ENCODE assay signal across 29 cellular contexts in the genomic region with DNA sequence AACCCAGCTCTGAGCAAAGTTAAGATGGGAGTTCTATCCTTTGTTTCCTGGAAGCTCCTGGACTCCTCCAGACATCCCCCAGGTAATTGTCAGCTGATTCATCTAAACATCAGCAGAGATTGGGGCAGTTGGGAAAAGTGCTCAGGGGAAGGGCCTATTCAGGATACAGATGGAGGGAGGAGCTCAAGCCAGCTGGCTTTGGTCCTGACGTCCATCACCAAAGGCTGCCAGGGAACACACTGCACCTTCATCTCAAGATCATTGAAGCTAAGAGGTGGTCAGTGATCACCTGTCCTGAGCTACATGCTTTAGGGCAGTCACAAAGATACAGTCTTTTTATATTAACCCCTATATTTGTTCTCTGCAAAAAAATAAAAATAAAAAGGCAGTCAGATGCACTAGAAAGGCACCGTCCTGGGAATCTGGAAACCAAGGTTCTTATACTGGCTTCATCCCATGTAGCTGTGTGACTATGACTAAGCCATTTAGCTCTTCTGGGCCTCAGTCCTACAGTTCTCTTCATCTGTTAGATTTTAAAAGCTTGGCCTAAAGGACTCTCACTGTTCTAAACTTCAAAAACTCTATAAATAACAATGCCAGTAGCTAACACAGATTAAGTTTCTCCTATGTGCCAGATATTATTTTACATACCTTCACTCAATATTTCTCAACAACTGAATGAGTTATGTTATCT.
"Had no signal": no experiment of that assay in that cellular context is flagged by ENCODE, and none has a peak within 500 bp of the region (broad histone marks: within the 10 kb centered on the region; RNA-seq: fewer than 3 reads in every experiment).

No MANE protein-coding gene starts in this region.

- H3K36me3 ChIP-seq: breast epithelium, colonic mucosa, gastroesophageal sphincter, left lung, sigmoid colon, tibial artery, upper lobe of right lung had no signal

- H3K27ac Mint-ChIP-seq: activated CD4-positive, alpha-beta memory T cell treated with anti-CD3 and anti-CD28 coated beads for 36 hours; activated naive CD4-positive, alpha-beta T cell treated with anti-CD3 and anti-CD28 coated beads, Interleukin-2, amount 50 U/mL, for 24 hours; activated naive CD8-positive, alpha-beta T cell treated with anti-CD3 and anti-CD28 coated beads, Interleukin-2, amount 50 U/mL, for 24 hours; activated T-helper 2 cell treated with anti-CD3 and anti-CD28 coated beads, Interferon-gamma antibody, Interleukin-2, Interleukin-4, amounts not matched to agents 10 μg/mL and 5 μg/mL and 100 μg/mL, durations not matched to agents 14 hours and 24 hours and 36 hours; effector memory CD8-positive, alpha-beta T cell; natural killer cell treated with Interleukin-12 subunit alpha and Interleukin-12 subunit beta and Interleukin-15 and Interleukin-18, amount 100 ng/mL, for 72 hours; stimulated activated memory B cell treated with anti-CD40 and anti-IgM and Interleukin-4, amounts not matched to agents 10 μg/mL and 1 μg/mL and 100 μg/mL, for 72 hours; stimulated activated naive CD8-positive, alpha-beta T cell treated with anti-CD3 and anti-CD28 coated beads, Interleukin-15, amount 100 ng/mL, for 72 hours had no signal

- DNase-seq: activated CD4-positive, alpha-beta memory T cell treated with anti-CD3 and anti-CD28 coated beads for 36 hours; activated CD4-positive, alpha-beta T cell treated with anti-CD3 and anti-CD28 coated beads for 4 hours; activated CD8-positive, alpha-beta memory T cell treated with anti-CD3 and anti-CD28 coated beads, Interleukin-2, amount 50 U/mL, for 48 hours; activated naive CD8-positive, alpha-beta T cell treated with anti-CD3 and anti-CD28 coated beads, Interleukin-2, amount 50 U/mL, for 24 hours; activated T-cell treated with anti-CD3 and anti-CD28 coated beads, Interleukin-2, amount 50 U/mL, for 4 hours; amygdala; colonic mucosa; effector memory CD8-positive, alpha-beta T cell; erythroblast; kidney glomerular epithelial cell; left lung; mucosa of descending colon; sigmoid colon; stimulated activated CD4-positive, alpha-beta T cell treated with anti-CD3 and anti-CD28 coated beads, Interleukin-1b, Interleukin-23, amount 100 ng/mL, for 48 hours; stimulated activated CD4-positive, alpha-beta T cell treated with anti-CD3 and anti-CD28 coated beads, Interleukin-4, amount 100 ng/mL, for 4 hours; stimulated activated CD8-positive, alpha-beta memory T cell treated with anti-CD3 and anti-CD28 coated beads, Interleukin-4, amount 100 ng/mL, for 48 hours; stimulated activated naive CD8-positive, alpha-beta T cell treated with anti-CD3 and anti-CD28 coated beads, Interleukin-15, amount 100 ng/mL, for 72 hours; tibial artery; upper lobe of right lung had no signal

- H3K27me3 ChIP-seq: breast epithelium, colonic mucosa, dorsolateral prefrontal cortex, gastroesophageal sphincter, left lung, sigmoid colon, tibial artery, upper lobe of right lung had no signal

- H3K27ac ChIP-seq: breast epithelium, colonic mucosa, gastroesophageal sphincter, left lung, sigmoid colon, tibial artery, upper lobe of right lung, VCaP had no signal

- H3K27me3 Mint-ChIP-seq: activated naive CD8-positive, alpha-beta T cell treated with anti-CD3 and anti-CD28 coated beads, Interleukin-2, amount 50 U/mL, for 24 hours; central memory CD8-positive, alpha-beta T cell; effector memory CD8-positive, alpha-beta T cell; stimulated activated memory B cell treated with anti-CD40 and anti-IgM and Interleukin-4, amounts not matched to agents 10 μg/mL and 1 μg/mL and 100 μg/mL, for 72 hours had no signal

- H3K4me3 Mint-ChIP-seq: activated CD4-positive, alpha-beta memory T cell treated with anti-CD3 and anti-CD28 coated beads for 36 hours; activated naive CD4-positive, alpha-beta T cell treated with anti-CD3 and anti-CD28 coated beads, Interleukin-2, amount 50 U/mL, for 24 hours; activated naive CD8-positive, alpha-beta T cell treated with anti-CD3 and anti-CD28 coated beads, Interleukin-2, amount 50 U/mL, for 24 hours; activated T-cell treated with anti-CD3 and anti-CD28 coated beads, Interleukin-2, amount 50 U/mL, for 4 hours; central memory CD8-positive, alpha-beta T cell; effector memory CD8-positive, alpha-beta T cell; natural killer cell treated with Interleukin-12 subunit alpha and Interleukin-12 subunit beta and Interleukin-15 and Interleukin-18, amount 100 ng/mL, for 72 hours; stimulated activated memory B cell treated with anti-CD40 and anti-IgM and Interleukin-4, amounts not matched to agents 10 μg/mL and 1 μg/mL and 100 μg/mL, for 72 hours; stimulated activated naive CD8-positive, alpha-beta T cell treated with anti-CD3 and anti-CD28 coated beads, Interleukin-15, amount 100 ng/mL, for 72 hours had no signal

- H3K4me3 ChIP-seq: breast epithelium, colonic mucosa, dorsolateral prefrontal cortex, gastroesophageal sphincter, left lung, mucosa of descending colon, sigmoid colon, smooth muscle cell, tibial artery, upper lobe of right lung had no signal

- H3K9me3 ChIP-seq: breast epithelium, colonic mucosa, gastroesophageal sphincter, left lung, mucosa of descending colon, sigmoid colon, tibial artery, upper lobe of right lung had no signal

- H3K36me3 Mint-ChIP-seq: activated CD4-positive, alpha-beta memory T cell treated with anti-CD3 and anti-CD28 coated beads for 36 hours; activated naive CD4-positive, alpha-beta T cell treated with anti-CD3 and anti-CD28 coated beads, Interleukin-2, amount 50 U/mL, for 24 hours; natural killer cell treated with Interleukin-12 subunit alpha and Interleukin-12 subunit beta and Interleukin-15 and Interleukin-18, amount 100 ng/mL, for 72 hours; stimulated activated memory B cell treated with anti-CD40 and anti-IgM and Interleukin-4, amounts not matched to agents 10 μg/mL and 1 μg/mL and 100 μg/mL, for 72 hours had no signal

- H3K4me1 Mint-ChIP-seq: central memory CD8-positive, alpha-beta T cell had no signal

- H3K9me3 Mint-ChIP-seq: activated CD4-positive, alpha-beta memory T cell treated with anti-CD3 and anti-CD28 coated beads for 36 hours; activated naive CD4-positive, alpha-beta T cell treated with anti-CD3 and anti-CD28 coated beads, Interleukin-2, amount 50 U/mL, for 24 hours; activated naive CD8-positive, alpha-beta T cell treated with anti-CD3 and anti-CD28 coated beads, Interleukin-2, amount 50 U/mL, for 24 hours; activated T-cell treated with anti-CD3 and anti-CD28 coated beads, Interleukin-2, amount 50 U/mL, for 4 hours; activated T-helper 2 cell treated with anti-CD3 and anti-CD28 coated beads, Interferon-gamma antibody, Interleukin-2, Interleukin-4, amounts not matched to agents 10 μg/mL and 5 μg/mL and 100 μg/mL, durations not matched to agents 14 hours and 24 hours and 36 hours; central memory CD8-positive, alpha-beta T cell; natural killer cell treated with Interleukin-12 subunit alpha and Interleukin-12 subunit beta and Interleukin-15 and Interleukin-18, amount 100 ng/mL, for 72 hours; stimulated activated memory B cell treated with anti-CD40 and anti-IgM and Interleukin-4, amounts not matched to agents 10 μg/mL and 1 μg/mL and 100 μg/mL, for 72 hours; stimulated activated naive CD8-positive, alpha-beta T cell treated with anti-CD3 and anti-CD28 coated beads, Interleukin-15, amount 100 ng/mL, for 72 hours had no signal

- H3K4me1 ChIP-seq: breast epithelium, colonic mucosa, gastroesophageal sphincter, left lung, tibial artery, upper lobe of right lung had no signal

- ATAC-seq: activated naive CD8-positive, alpha-beta T cell treated with anti-CD3 and anti-CD28 coated beads, Interleukin-2, amount 50 U/mL, for 24 hours; activated T-cell treated with anti-CD3 and anti-CD28 coated beads, Interleukin-2, amount 50 U/mL, for 4 hours; effector memory CD8-positive, alpha-beta T cell; gastroesophageal sphincter; left lung; mucosa of descending colon; stimulated activated memory B cell treated with anti-CD40 and anti-IgM and Interleukin-4, amounts not matched to agents 10 μg/mL and 1 μg/mL and 100 μg/mL, for 72 hours; stimulated activated naive CD8-positive, alpha-beta T cell treated with anti-CD3 and anti-CD28 coated beads, Interleukin-15, amount 100 ng/mL, for 72 hours; upper lobe of right lung had no signal
